Comparison of ENCODE assay signal across 11 cellular contexts in genomic region chr1:22739648-22740385, GRCh38. TPM values are rescaled to one million over a fixed set of nuclear protein-coding genes. Genes with fewer than 3 reads are reported as not detected.
A peak's percentile ranks its signal among the peaks of the same experiment; 100 is the strongest.
DNase-seq lines count a peak whose midpoint lies in the region; ATAC-seq and TF ChIP-seq lines count a peak whose summit lies in the region.
"Had no signal": no experiment of that assay in that cellular context is flagged by ENCODE, and none has a peak within 500 bp of the region (broad histone marks: within the 10 kb centered on the region; RNA-seq: fewer than 3 reads in every experiment).

No MANE protein-coding gene starts in this region.

- no peak overlapping the region for H3K4me3 ChIP-seq in heart left ventricle
- H3K4me3 ChIP-seq in aorta (ENCODE audit: low read length in 2 of 2) = no peak overlapping the region
- H3K4me3 ChIP-seq: dorsolateral prefrontal cortex, SK-N-MC had no signal

- WGBS in heart left ventricle, 4 donors = 64 to 80% (median 72%) methylated on average over 17 to 18 of the region's 18 CpGs
- 27 to 42% methylated on average over 18 of the region's 18 CpGs for WGBS in aorta, 2 donors

- H3K27ac ChIP-seq in heart left ventricle (no peak overlapping the region), aorta (ENCODE audit: low read depth in 1 of 2, low read length in 2 of 2) (no peak overlapping the region)
- H3K27ac ChIP-seq: dorsolateral prefrontal cortex, SK-N-MC had no signal

- no peaks in the 10 kb centered on the region for H3K36me3 ChIP-seq in heart left ventricle
- no peaks in the 10 kb centered on the region for H3K36me3 ChIP-seq in aorta (ENCODE audit: control insufficient read depth in 1 of 2, insufficient read depth in 2 of 2, low read length in 1 of 2)

- H3K27me3 ChIP-seq in heart left ventricle (peaks cover 3 to 46% (median 10%) of the 10 kb centered on the region in 9 donors), aorta (ENCODE audit: control insufficient read depth in 1 of 2, insufficient read depth in 2 of 2, low read length in 1 of 2) (no peaks in the 10 kb centered on the region)
- H3K27me3 ChIP-seq: dorsolateral prefrontal cortex had no signal

- no peaks in the 10 kb centered on the region for H3K9me3 ChIP-seq in heart left ventricle
- H3K9me3 ChIP-seq in aorta (ENCODE audit: control insufficient read depth, low read length) = no peaks in the 10 kb centered on the region

- peaks cover 0 to 10% (median 0%) of the 10 kb centered on the region in 12 donors for H3K4me1 ChIP-seq in heart left ventricle
- no peaks in the 10 kb centered on the region for H3K4me1 ChIP-seq in aorta (ENCODE audit: control insufficient read depth in 1 of 2, insufficient read depth in 2 of 2, low read length in 2 of 2)

- ATAC-seq in left cardiac atrium = peak; percentile 71 to 82
- no peak for ATAC-seq in heart left ventricle
- ATAC-seq in aorta (ENCODE audit: low FRiP score) = peak; percentile 53

- DNase-seq in left cardiac atrium (peak; percentile 69), heart left ventricle (no peak), astrocyte of the hippocampus (ENCODE audit: low read depth, low spot score) (peak; percentile 98), lung microvascular endothelial cell (ENCODE audit: low read depth in 2 of 2) (peak; percentile 93 to 94), aorta (peak; percentile 87), NCI-H1930 (lab: John Stamatoyannopoulos, UW) (no peak), GM13976 (ENCODE audit: low spot score) (no peak), NCI-H2227 (lab: John Stamatoyannopoulos, UW; ENCODE audit: unreplicated experiment) (no peak)
- DNase-seq: dorsolateral prefrontal cortex, NCI-H2171 had no signal

- in situ Hi-C loops in GM13976 (cut with MboI; ENCODE audit: low sequenced_read_pairs, unreplicated experiment) = no loop called here

- TF ChIP-seq POLR2A in heart left ventricle (IDR thresholded peaks at IDR 0.05) = no peak

- TF ChIP-seq CTCF in heart left ventricle (IDR thresholded peaks at IDR 0.05) (no peak), GM13976 (IDR thresholded peaks at IDR 0.05; ENCODE audit: borderline replicate concordance, control extremely low read depth, extremely low read depth, insufficient read depth, missing control alignments) (no peak)

- intact Hi-C loops in left cardiac atrium (cut with DNase I) (no loop called here), heart left ventricle (cut with DNase I) (no loop called here), aorta (cut with DNase I) (no loop called here)

RNA-seq across cellular contexts. Expression of gene EPHB2, which starts 29.2 kb away (rescaled TPM):
- total RNA-seq in left cardiac atrium (1 to 10 TPM; 2.9 to 4.3 TPM), heart left ventricle (1 to 10 TPM in 3 of 9 donors, under 1 TPM in 6; 0.13 to 6.3 (median 0.70) TPM), lung microvascular endothelial cell (18.7 and 20.9 TPM in 2 replicates), aorta (10 to 100 TPM in 1 of 2 donors, 1 to 10 TPM in 1; 5.5 to 16.6 TPM)
- polyA plus RNA-seq in heart left ventricle (1 to 10 TPM in 1 of 2 donors, under 1 TPM in 1; 0.11 to 2.0 TPM), aorta (under 1 TPM; 0.87 to 0.88 TPM)

Comparison
In these comparisons a context has a peak if more than half of its experiments do, and no peak if none do; other contexts are left out.
1. ATAC-seq: peak in left cardiac atrium (2 of 2) and aorta (single experiment); none in heart left ventricle (0 of 4).
2. DNase-seq: peak in left cardiac atrium (single experiment), astrocyte of the hippocampus (single experiment), lung microvascular endothelial cell (2 of 2) and aorta (2 of 2); none in heart left ventricle (0 of 5), NCI-H1930 (0 of 2), GM13976 (single experiment) and NCI-H2227 (single experiment).